26 cellular contexts compared by ENCODE assay signal in genomic region chrX:114650351-114650750, GRCh38.
"Had no signal": no experiment of that assay in that cellular context is flagged by ENCODE, and none has a peak within 500 bp of the region (broad histone marks: within the 10 kb centered on the region; RNA-seq: fewer than 3 reads in every experiment).

No MANE protein-coding gene starts in this region.

- ATAC-seq: activated CD4-positive, CD25-positive, alpha-beta regulatory T cell treated with anti-CD3 and anti-CD28 coated beads, Interleukin-2, amount 50 U/mL, for 24 hours; activated naive CD8-positive, alpha-beta T cell treated with anti-CD3 and anti-CD28 coated beads, Interleukin-2, amount 50 U/mL, for 24 hours; heart left ventricle; left lung; lower lobe of right lung; naive thymus-derived CD8-positive, alpha-beta T cell; pancreas; psoas muscle; stimulated activated naive CD8-positive, alpha-beta T cell treated with anti-CD3 and anti-CD28 coated beads, Interleukin-15, Interleukin-2, amounts not matched to agents 100 U/mL and 50 U/mL, for 24 hours had no signal

- H3K27ac ChIP-seq: breast epithelium, esophagus muscularis mucosa, heart left ventricle, left lung, lower lobe of right lung, pancreas, psoas muscle, sigmoid colon, spleen, thoracic aorta, VCaP had no signal

- H3K27me3 ChIP-seq: sigmoid colon had no signal

- DNase-seq: activated CD4-positive, alpha-beta memory T cell treated with anti-CD3 and anti-CD28 coated beads for 36 hours; activated CD4-positive, alpha-beta T cell treated with anti-CD3 and anti-CD28 coated beads, Interleukin-2, amount 10 ng/mL, durations not matched to agents 24 days and 14 days; activated CD8-positive, alpha-beta memory T cell treated with anti-CD3 and anti-CD28 coated beads, Interleukin-2, amount 50 U/mL, for 4 hours; activated gamma-delta T cell treated with Interleukin-2 at 50 U/mL for 16 hours; activated naive CD8-positive, alpha-beta T cell treated with anti-CD3 and anti-CD28 coated beads, Interleukin-2, amount 50 U/mL, for 24 hours; activated T-cell treated with anti-CD3 and anti-CD28 coated beads, Interleukin-2, amount 50 U/mL, for 1 hour; endodermal cell; heart left ventricle; kidney glomerular epithelial cell; left lung; lower lobe of right lung; mesenchymal stem cell; naive thymus-derived CD8-positive, alpha-beta T cell; nucleus accumbens; pancreas; psoas muscle; sigmoid colon; spleen; stimulated activated naive CD8-positive, alpha-beta T cell treated with anti-CD3 and anti-CD28 coated beads, Interleukin-15, Interleukin-2, amounts not matched to agents 100 U/mL and 50 U/mL, for 24 hours; SW 1271; T-helper 9 cell had no signal

- H3K36me3 ChIP-seq: breast epithelium, esophagus muscularis mucosa, heart left ventricle, left lung, lower lobe of right lung, pancreas, sigmoid colon, spleen, thoracic aorta had no signal

- H3K4me1 ChIP-seq: breast epithelium, esophagus muscularis mucosa, heart left ventricle, left lung, lower lobe of right lung, pancreas, psoas muscle, sigmoid colon, spleen had no signal

- H3K4me3 ChIP-seq: breast epithelium, esophagus muscularis mucosa, heart left ventricle, left lung, lower lobe of right lung, pancreas, psoas muscle, sigmoid colon, spleen, thoracic aorta had no signal

- H3K9me3 ChIP-seq: breast epithelium, esophagus muscularis mucosa, heart left ventricle, left lung, lower lobe of right lung, pancreas, psoas muscle, sigmoid colon, spleen, thoracic aorta had no signal
